In genomic region chr2:174028935-174029334, GRCh38 we compare ENCODE assay signal across 19 cellular contexts.
A peak's percentile ranks its signal among the peaks of the same experiment; 100 is the strongest.
DNase-seq lines count a peak whose midpoint lies in the region; ATAC-seq, FAIRE-seq and TF ChIP-seq lines count a peak whose summit lies in the region.
"Had no signal": no experiment of that assay in that cellular context is flagged by ENCODE, and none has a peak within 500 bp of the region (broad histone marks: within the 10 kb centered on the region; RNA-seq: fewer than 3 reads in every experiment).

No MANE protein-coding gene starts in this region.

- BruUV-seq in Caco-2 (replicated peaks; lab: Mats Ljungman, UMichigan) (no TSS peak), K562 (replicated peaks; lab: Mats Ljungman, UMichigan) (no TSS peak)

- H2AFZ ChIP-seq in K562 (ENCODE audit: low read depth, low read length), result no peak overlapping the region

- TF ChIP-seq EP300 in K562 (IDR thresholded peaks at IDR 0.05; ENCODE audit: low read length), result no peak

- 23% methylated on average over 5 of the region's 5 CpGs for WGBS in K562 (ENCODE audit: insufficient coverage, low coverage, missing lambda C conversion rate)
- WGBS in right lobe of liver (ENCODE audit: insufficient coverage, low coverage, low lambda C conversion rate, missing lambda C conversion rate), result 26% methylated on average over 5 of the region's 5 CpGs
- WGBS in thyroid gland, 2 donors, result 72 to 85% methylated on average over 5 of the region's 5 CpGs

- no peak for TF ChIP-seq RAD21 in K562 (CRISPR knock-in tag; conservative IDR thresholded peaks at IDR 0.05 in 1 of 2, IDR thresholded peaks at IDR 0.05 in 1 of 2)

- no peak overlapping the region for H3K4me2 ChIP-seq in K562 (ENCODE audit: insufficient read depth, low read length)

- no peak for ATAC-seq in K562
- ATAC-seq in right lobe of liver, result peak; percentile 38 to 44 (median 38)
- ATAC-seq in GM18868 (IDR thresholded peaks at IDR 0.05; ENCODE audit: unreplicated experiment), result no peak
- no peak for ATAC-seq in upper lobe of right lung

- TF ChIP-seq CTCF in Caco-2 (IDR thresholded peaks at IDR 0.05; ENCODE audit: insufficient read depth in 1 of 2, low read depth in 1 of 2, low read length in 1 of 2, severe bottlenecking in 1 of 2, unreplicated experiment in 1 of 2) (no peak), K562 (IDR thresholded peaks at IDR 0.05 in 2 of 3, conservative IDR thresholded peaks at IDR 0.05 in 1 of 3; ENCODE audit: insufficient read depth in 2 of 3, low read depth in 1 of 3, low read length in 3 of 3) (no peak), right lobe of liver (IDR thresholded peaks at IDR 0.05) (no peak), upper lobe of right lung (IDR thresholded peaks at IDR 0.05) (no peak), thyroid gland (IDR thresholded peaks at IDR 0.05) (no peak)

- H3K79me2 ChIP-seq in K562 (ENCODE audit: control insufficient read depth, insufficient read depth, low read length), result no peaks in the 10 kb centered on the region

- DNase-seq in Caco-2 (no peak), K562 (ENCODE audit: extremely low read depth in 1 of 4, low spot score in 3 of 4) (no peak), right lobe of liver (no peak), ureter (ENCODE audit: low spot score) (peak; percentile 29), upper lobe of right lung (no peak), thyroid gland (no peak)
- DNase-seq: BE2C; CD4-positive, alpha-beta memory T cell; DND-41; GDM1; HCEC 1CT; HFFc6 had no signal

- H3K4me1 Mint-ChIP-seq in Caco-2 (ENCODE audit: low read depth, unreplicated experiment), result peaks cover 66% of the 10 kb centered on the region

- no peaks in the 10 kb centered on the region for H3K9me1 ChIP-seq in K562 (ENCODE audit: control insufficient read depth, insufficient read depth, low read length)

- H3K36me3 ChIP-seq in Caco-2 (ENCODE audit: control insufficient read depth, insufficient read depth, low read length) (no peaks in the 10 kb centered on the region), K562 (ENCODE audit: control insufficient read depth, insufficient read depth, low read length) (no peaks in the 10 kb centered on the region), right lobe of liver (no peaks in the 10 kb centered on the region), upper lobe of right lung (no peaks in the 10 kb centered on the region), thyroid gland (no peaks in the 10 kb centered on the region)
- H3K36me3 ChIP-seq: BE2C had no signal

- POLR2A ChIA-PET in Caco-2 (lab: Charles Lee), result interaction anchor here (0.6 kb wide), 1 partner anchor 324 kb away, joined by 8 read pairs; no protein-coding TSS in a partner anchor
- POLR2A ChIA-PET in K562 (lab: Yijun Ruan, JAX), result no interaction called here

- no peak overlapping the region for H3K4me3 ChIP-seq in Caco-2 (ENCODE audit: low read depth, low read length)
- H3K4me3 ChIP-seq in K562, result no peak overlapping the region
- H3K4me3 ChIP-seq in right lobe of liver, result no peak overlapping the region
- H3K4me3 ChIP-seq in upper lobe of right lung, result no peak overlapping the region
- H3K4me3 ChIP-seq in thyroid gland (replicated peaks in 1 of 3), result no peak overlapping the region

- peak overlapping the region; percentile 68 for H3K27ac Mint-ChIP-seq in Caco-2 (ENCODE audit: unreplicated experiment)
- H3K27ac Mint-ChIP-seq: CD4-positive, alpha-beta memory T cell; HFFc6 had no signal

- H3K4me3 Mint-ChIP-seq in Caco-2 (ENCODE audit: unreplicated experiment), result no peak overlapping the region
- H3K4me3 Mint-ChIP-seq: CD4-positive, alpha-beta memory T cell; HFFc6 had no signal

- H3K27ac ChIP-seq in K562 (ENCODE audit: extremely low read depth, low read depth, low read length) (no peak overlapping the region), right lobe of liver (no peak overlapping the region), upper lobe of right lung (no peak overlapping the region), thyroid gland (no peak overlapping the region)
- H3K27ac ChIP-seq: C4-2B, HL-60 had no signal

- peaks cover 5% of the 10 kb centered on the region; the same call in 1 of the 2 replicates for H4K20me1 ChIP-seq in K562 (replicated peaks; ENCODE audit: control insufficient read depth, insufficient read depth, low read length)

- in situ Hi-C loops in K562 (cut with MboI), result no loop called here

- no peaks in the 10 kb centered on the region for H3K27me3 Mint-ChIP-seq in Caco-2 (ENCODE audit: insufficient read depth, unreplicated experiment)
- H3K27me3 Mint-ChIP-seq: CD4-positive, alpha-beta memory T cell had no signal

- H3K9me3 ChIP-seq in Caco-2 (no peaks in the 10 kb centered on the region), K562 (replicated peaks; ENCODE audit: control insufficient read depth, insufficient read depth, low read depth, low read length) (no peaks in the 10 kb centered on the region), right lobe of liver (no peaks in the 10 kb centered on the region), upper lobe of right lung (no peaks in the 10 kb centered on the region), thyroid gland (no peaks in the 10 kb centered on the region)
- H3K9me3 ChIP-seq: BE2C had no signal

- no peak for FAIRE-seq in K562 (lab: Jason Lieb, UNC)
- FAIRE-seq: A204.1, D721Med, GM12892, GM19239 had no signal

- H3K9ac ChIP-seq in K562 (ENCODE audit: insufficient read depth in 1 of 2, low read depth in 2 of 2, low read length in 2 of 2), result no peak overlapping the region

- intact Hi-C loops in Caco-2 (cut with micrococcal nuclease; ENCODE audit: unreplicated experiment) (no loop called here), K562 (cut with micrococcal nuclease) (no loop called here), right lobe of liver (cut with DNase I) (no loop called here), upper lobe of right lung (cut with DNase I) (no loop called here), thyroid gland (cut with DNase I) (no loop called here)

- peaks cover 23% of the 10 kb centered on the region for H3K36me3 Mint-ChIP-seq in Caco-2 (ENCODE audit: insufficient read depth, unreplicated experiment)
- H3K36me3 Mint-ChIP-seq: CD4-positive, alpha-beta memory T cell had no signal

- H3K9me3 Mint-ChIP-seq in Caco-2 (ENCODE audit: unreplicated experiment), result peaks cover 6% of the 10 kb centered on the region
- H3K9me3 Mint-ChIP-seq: CD4-positive, alpha-beta memory T cell had no signal

- TF ChIP-seq POLR2A in K562 (conservative IDR thresholded peaks at IDR 0.05) (no peak), right lobe of liver (IDR thresholded peaks at IDR 0.05) (no peak), thyroid gland (IDR thresholded peaks at IDR 0.05) (no peak)

- H3K4me1 ChIP-seq in Caco-2 (peaks cover 81% of the 10 kb centered on the region), K562 (replicated peaks in 1 of 2; ENCODE audit: control insufficient read depth in 2 of 2, insufficient read depth in 2 of 2, low read length in 2 of 2) (peaks cover 5 to 13% of the 10 kb centered on the region in 2 experiments; a peak in 2 of 5 replicates), right lobe of liver (no peaks in the 10 kb centered on the region), upper lobe of right lung (peaks cover 17% of the 10 kb centered on the region), thyroid gland (peaks cover 10 to 16% of the 10 kb centered on the region in 2 donors)

- no peaks in the 10 kb centered on the region for H3K27me3 ChIP-seq in Caco-2 (replicated peaks; ENCODE audit: control insufficient read depth, insufficient read depth, low read length)
- peaks cover 0 to 4% of the 10 kb centered on the region in 2 experiments; a peak in 2 of 5 replicates for H3K27me3 ChIP-seq in K562 (ENCODE audit: control insufficient read depth in 2 of 2, insufficient read depth in 2 of 2, low read length in 2 of 2)
- H3K27me3 ChIP-seq in right lobe of liver, result no peaks in the 10 kb centered on the region
- no peaks in the 10 kb centered on the region for H3K27me3 ChIP-seq in upper lobe of right lung
- H3K27me3 ChIP-seq in thyroid gland, result no peaks in the 10 kb centered on the region
- H3K27me3 ChIP-seq: BE2C had no signal

- CTCF ChIA-PET in Caco-2 (lab: Charles Lee) (no interaction called here), K562 (lab: Yijun Ruan, JAX; ENCODE audit: low intra/inter-chr PET ratio) (no interaction called here)

TF ChIP-seq in K562, 482 proteins besides CTCF, POLR2A, EP300 and RAD21:
- TF ChIP-seq ZNF316 (IDR thresholded peaks at IDR 0.05) (peak; percentile 49; the same call in 1 of the 2 replicates), STAT6 (CRISPR knock-in tag; IDR thresholded peaks at IDR 0.05) (no peak)

Comparison
In these comparisons a context has a peak if more than half of its experiments do, and no peak if none do; other contexts are left out.
1. ATAC-seq: peak in right lobe of liver (4 of 4); none in K562 (single experiment), GM18868 (single experiment) and upper lobe of right lung (single experiment).